ENCODE assay signal across 9 cellular contexts in the genomic region with DNA sequence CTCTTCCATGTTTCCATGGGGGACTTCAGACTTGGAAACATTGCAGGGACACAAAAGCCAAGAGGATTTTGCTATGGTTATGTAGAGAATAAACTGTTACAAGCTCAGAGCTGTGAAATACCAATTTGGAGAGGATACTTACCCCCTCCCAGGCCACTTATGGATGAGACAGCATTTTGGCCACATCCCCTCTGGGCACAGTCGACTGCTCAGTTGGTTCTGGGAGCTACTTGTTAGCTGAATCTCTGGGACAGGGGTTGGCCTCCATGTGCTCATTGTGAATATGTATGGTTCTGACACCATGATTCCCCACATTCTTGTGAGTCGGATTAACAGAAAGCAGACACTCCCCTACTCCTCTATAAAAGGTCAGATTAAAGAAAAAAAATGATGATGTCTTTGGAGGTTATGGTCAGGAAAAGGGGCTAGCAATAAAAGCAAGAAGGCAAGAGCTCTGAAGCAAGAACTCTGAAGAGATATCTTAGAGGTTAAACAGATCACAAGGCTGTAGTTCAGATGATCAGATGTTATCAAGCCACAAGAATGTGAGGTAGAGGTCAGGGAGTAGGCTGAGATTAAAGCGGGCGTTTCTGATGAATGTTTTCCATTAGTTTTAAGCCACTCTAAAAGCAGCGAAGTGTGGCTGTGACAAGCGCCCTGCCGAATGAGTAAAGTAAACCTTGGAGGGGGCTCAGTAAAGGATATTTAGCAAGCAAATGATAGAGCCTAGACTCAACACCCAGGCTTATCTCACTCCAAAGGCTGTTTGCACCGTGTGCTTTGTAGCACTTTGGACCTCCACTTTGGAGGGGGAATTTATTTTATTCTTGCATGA. TPM values are rescaled to one million over a fixed set of nuclear protein-coding genes. Genes with fewer than 3 reads are reported as not detected.
DNase-seq lines count a peak whose midpoint lies in the region; ATAC-seq and TF ChIP-seq lines count a peak whose summit lies in the region.
"Had no signal": no experiment of that assay in that cellular context is flagged by ENCODE, and none has a peak within 500 bp of the region (broad histone marks: within the 10 kb centered on the region; RNA-seq: fewer than 3 reads in every experiment).

No MANE protein-coding gene starts in this region.

- H3K36me3 Mint-ChIP-seq in MCF 10A (ENCODE audit: insufficient read depth, unreplicated experiment), result peaks cover 14% of the 10 kb centered on the region
- peaks cover 38% of the 10 kb centered on the region for H3K36me3 Mint-ChIP-seq in activated T-helper 1 cell treated with anti-CD3 and anti-CD28 coated beads, Interleukin-12 subunit alpha, Interleukin-12 subunit beta, Interleukin-2, Interleukin-4 antibody, amounts not matched to agents 30 ng/mL and 10 ng/mL and 1 ng/mL, durations not matched to agents 14 hours and 24 hours and 36 hours (ENCODE audit: low read depth)

- no peak for ATAC-seq in lower lobe of right lung
- ATAC-seq in GM19452 (IDR thresholded peaks at IDR 0.05; ENCODE audit: unreplicated experiment), result no peak
- no peak for ATAC-seq in HG03095 (IDR thresholded peaks at IDR 0.05; ENCODE audit: unreplicated experiment)

- TF ChIP-seq CTCF in breast epithelium (IDR thresholded peaks at IDR 0.05), result no peak
- TF ChIP-seq CTCF in MCF 10A (IDR thresholded peaks at IDR 0.05; ENCODE audit: unreplicated experiment), result no peak
- TF ChIP-seq CTCF in lower lobe of right lung (IDR thresholded peaks at IDR 0.05), result no peak

- no peak overlapping the region for H3K27ac Mint-ChIP-seq in MCF 10A (ENCODE audit: low read depth, unreplicated experiment)
- H3K27ac Mint-ChIP-seq in activated T-helper 1 cell treated with anti-CD3 and anti-CD28 coated beads, Interleukin-12 subunit alpha, Interleukin-12 subunit beta, Interleukin-2, Interleukin-4 antibody, amounts not matched to agents 30 ng/mL and 10 ng/mL and 1 ng/mL, durations not matched to agents 14 hours and 24 hours and 36 hours, result peak overlapping the region; percentile 87

- WGBS in urinary bladder, result 33% methylated on average over 8 of the region's 8 CpGs

- H3K4me3 ChIP-seq in breast epithelium (no peak overlapping the region), lower lobe of right lung (no peak overlapping the region), urinary bladder (ENCODE audit: low read depth, low read length) (no peak overlapping the region)

- BruUV-seq in MCF 10A (replicated peaks; lab: Mats Ljungman, UMichigan), result no TSS peak

- intact Hi-C loops in breast epithelium (cut with DNase I; ENCODE audit: low total_unique reads), result no loop called here
- intact Hi-C loops in MCF 10A (cut with micrococcal nuclease), result no loop called here
- intact Hi-C loops in activated T-helper 1 cell treated with anti-CD3 and anti-CD28 coated beads, Interleukin-12 subunit alpha, Interleukin-12 subunit beta, Interleukin-2, Interleukin-4 antibody, amounts not matched to agents 30 ng/mL and 10 ng/mL and 1 ng/mL, durations not matched to agents 14 hours and 24 hours and 36 hours (cut with micrococcal nuclease), result loop anchor here (1.0 kb wide), 2 partner anchors 11 to 17 kb away; partner anchors contain the start of gene STAMBPL1
- intact Hi-C loops in lower lobe of right lung (cut with DNase I), result no loop called here

- TF ChIP-seq POLR2A in breast epithelium (IDR thresholded peaks at IDR 0.05), result no peak

- H3K27me3 ChIP-seq in breast epithelium, result no peaks in the 10 kb centered on the region
- no peaks in the 10 kb centered on the region for H3K27me3 ChIP-seq in lower lobe of right lung (ENCODE audit: low read depth)

- H3K9me3 Mint-ChIP-seq in MCF 10A (ENCODE audit: unreplicated experiment), result no peaks in the 10 kb centered on the region
- no peaks in the 10 kb centered on the region for H3K9me3 Mint-ChIP-seq in activated T-helper 1 cell treated with anti-CD3 and anti-CD28 coated beads, Interleukin-12 subunit alpha, Interleukin-12 subunit beta, Interleukin-2, Interleukin-4 antibody, amounts not matched to agents 30 ng/mL and 10 ng/mL and 1 ng/mL, durations not matched to agents 14 hours and 24 hours and 36 hours

- DNase-seq in breast epithelium (ENCODE audit: low spot score in 2 of 2) (no peak), MCF 10A (ENCODE audit: unreplicated experiment) (no peak), lower lobe of right lung (no peak), pons (ENCODE audit: low spot score) (no peak)
- DNase-seq in activated T-helper 1 cell treated with anti-CD3 and anti-CD28 coated beads, Interleukin-12 subunit alpha, Interleukin-12 subunit beta, Interleukin-2, Interleukin-4 antibody, amounts not matched to agents 30 ng/mL and 10 ng/mL and 1 ng/mL, durations not matched to agents 14 hours and 24 hours and 36 hours (ENCODE audit: low spot score), result no peak

- H3K4me1 Mint-ChIP-seq in MCF 10A (ENCODE audit: insufficient read depth, unreplicated experiment), result peaks cover 11% of the 10 kb centered on the region
- peaks cover 70% of the 10 kb centered on the region for H3K4me1 Mint-ChIP-seq in activated T-helper 1 cell treated with anti-CD3 and anti-CD28 coated beads, Interleukin-12 subunit alpha, Interleukin-12 subunit beta, Interleukin-2, Interleukin-4 antibody, amounts not matched to agents 30 ng/mL and 10 ng/mL and 1 ng/mL, durations not matched to agents 14 hours and 24 hours and 36 hours (ENCODE audit: low read depth)

- CTCF ChIA-PET in MCF 10A (lab: Yijun Ruan, JAX), result interaction anchor here (0.7 to 4.1 kb wide), 2 partner anchors 12 to 61 kb away, joined by 3 to 13 read pairs; no protein-coding TSS in a partner anchor

- POLR2A ChIA-PET in MCF 10A (lab: Yijun Ruan, JAX), result interaction anchor here (0.6 to 1.2 kb wide), 2 partner anchors 24 to 579 kb away, joined by 3 read pairs; no protein-coding TSS in a partner anchor

- H3K27ac ChIP-seq in breast epithelium (peak overlapping the region; percentile 20 to 70), lower lobe of right lung (peak overlapping the region; percentile 15), urinary bladder (ENCODE audit: low read depth) (peak overlapping the region; percentile 67)

- H3K27me3 Mint-ChIP-seq in MCF 10A (ENCODE audit: insufficient read depth, unreplicated experiment), result no peaks in the 10 kb centered on the region
- no peaks in the 10 kb centered on the region for H3K27me3 Mint-ChIP-seq in activated T-helper 1 cell treated with anti-CD3 and anti-CD28 coated beads, Interleukin-12 subunit alpha, Interleukin-12 subunit beta, Interleukin-2, Interleukin-4 antibody, amounts not matched to agents 30 ng/mL and 10 ng/mL and 1 ng/mL, durations not matched to agents 14 hours and 24 hours and 36 hours (ENCODE audit: insufficient read depth)

- H3K9me3 ChIP-seq in breast epithelium (no peaks in the 10 kb centered on the region), lower lobe of right lung (no peaks in the 10 kb centered on the region)

- no peaks in the 10 kb centered on the region for H3K36me3 ChIP-seq in breast epithelium
- H3K36me3 ChIP-seq in lower lobe of right lung, result no peaks in the 10 kb centered on the region
- H3K36me3 ChIP-seq in urinary bladder (ENCODE audit: insufficient read depth), result no peaks in the 10 kb centered on the region

- no peak overlapping the region for H3K4me3 Mint-ChIP-seq in MCF 10A (ENCODE audit: unreplicated experiment)
- H3K4me3 Mint-ChIP-seq in activated T-helper 1 cell treated with anti-CD3 and anti-CD28 coated beads, Interleukin-12 subunit alpha, Interleukin-12 subunit beta, Interleukin-2, Interleukin-4 antibody, amounts not matched to agents 30 ng/mL and 10 ng/mL and 1 ng/mL, durations not matched to agents 14 hours and 24 hours and 36 hours, result peak overlapping the region; percentile 32

- H3K4me1 ChIP-seq in breast epithelium (no peaks in the 10 kb centered on the region), lower lobe of right lung (peaks cover 24% of the 10 kb centered on the region), urinary bladder (ENCODE audit: insufficient read depth) (peaks cover 3% of the 10 kb centered on the region)

RNA-seq across cellular contexts. Expression of gene STAMBPL1, which starts 17.2 kb away (rescaled TPM):
- total RNA-seq in breast epithelium, result 10 to 100 TPM; 17.1 to 21.0 (median 17.9) TPM
- 18.9 and 29.2 TPM in 2 replicates for total RNA-seq in MCF 10A (2022)
- total RNA-seq in activated T-helper 1 cell treated with anti-CD3 and anti-CD28 coated beads, Interleukin-12 subunit alpha, Interleukin-12 subunit beta, Interleukin-2, Interleukin-4 antibody, amounts not matched to agents 30 ng/mL and 10 ng/mL and 1 ng/mL, durations not matched to agents 14 hours and 24 hours and 36 hours, result 36.1 and 37.5 TPM in 2 replicates
- total RNA-seq in lower lobe of right lung, result 7.1 TPM
- total RNA-seq in urinary bladder, result 29.0 TPM
- 2.1 TPM for polyA plus RNA-seq in urinary bladder

RNA-seq across cellular contexts. Expression of gene ANKRD22, which starts 45.6 kb away (rescaled TPM):
- total RNA-seq in breast epithelium, result 1 to 10 TPM in 1 of 3 donors, under 1 TPM in 1, not detected in 1; 0.59 to 1.6 TPM
- 0.26 TPM in 1 of 2 replicates, not detected in the other for total RNA-seq in MCF 10A (2022)
- 0.16 TPM in 1 of 2 replicates, not detected in the other for total RNA-seq in activated T-helper 1 cell treated with anti-CD3 and anti-CD28 coated beads, Interleukin-12 subunit alpha, Interleukin-12 subunit beta, Interleukin-2, Interleukin-4 antibody, amounts not matched to agents 30 ng/mL and 10 ng/mL and 1 ng/mL, durations not matched to agents 14 hours and 24 hours and 36 hours
- total RNA-seq in lower lobe of right lung, result 0.71 TPM
- 5.0 TPM for total RNA-seq in urinary bladder
- polyA plus RNA-seq in urinary bladder, result 3.4 TPM
- total RNA-seq: dermis microvascular lymphatic vessel endothelial cell had no signal

RNA-seq across cellular contexts. Expression of gene ACTA2, which starts 55.3 kb away (rescaled TPM):
- 1,000 to 10,000 TPM in 2 of 3 donors, 10 to 100 TPM in 1; 87.9 to 1,054 (median 1,036) TPM for total RNA-seq in breast epithelium
- total RNA-seq in MCF 10A (2022), result 25.4 and 25.6 TPM in 2 replicates
- 10.9 and 12.2 TPM in 2 replicates for total RNA-seq in activated T-helper 1 cell treated with anti-CD3 and anti-CD28 coated beads, Interleukin-12 subunit alpha, Interleukin-12 subunit beta, Interleukin-2, Interleukin-4 antibody, amounts not matched to agents 30 ng/mL and 10 ng/mL and 1 ng/mL, durations not matched to agents 14 hours and 24 hours and 36 hours
- total RNA-seq in lower lobe of right lung, result 204 TPM
- total RNA-seq in urinary bladder, result 3,971 TPM
- polyA plus RNA-seq in urinary bladder, result 6,755 TPM

Comparison
In these comparisons a context has a peak if more than half of its experiments do, and no peak if none do; other contexts are left out.
1. H3K27ac ChIP-seq: peak in every context shown above with its lines; median percentile 67 in urinary bladder; 45 in breast epithelium; 15 in lower lobe of right lung.